ENCODE assay signal across 31 cellular contexts in genomic region chr15:31607656-31608055, GRCh38.
"Had no signal": no experiment of that assay in that cellular context is flagged by ENCODE, and none has a peak within 500 bp of the region (broad histone marks: within the 10 kb centered on the region; RNA-seq: fewer than 3 reads in every experiment).

No MANE protein-coding gene starts in this region.

- H3K4me1 Mint-ChIP-seq: activated CD4-positive, alpha-beta T cell treated with anti-CD3 and anti-CD28 coated beads for 36 hours; immature natural killer cell; stimulated activated effector memory CD8-positive, alpha-beta T cell treated with anti-CD3 and anti-CD28 coated beads, Interleukin-12 subunit alpha, Interleukin-12 subunit beta, amount 100 ng/mL, for 72 hours had no signal

- H3K4me1 ChIP-seq: adrenal gland, ascending aorta, prostate gland had no signal

- H3K9me3 Mint-ChIP-seq: stimulated activated effector memory CD8-positive, alpha-beta T cell treated with anti-CD3 and anti-CD28 coated beads, Interleukin-12 subunit alpha, Interleukin-12 subunit beta, amount 100 ng/mL, for 72 hours had no signal

- DNase-seq: activated CD4-positive, alpha-beta T cell treated with anti-CD3 and anti-CD28 coated beads for 36 hours; activated CD4-positive, alpha-beta T cell treated with anti-CD3 and anti-CD28 coated beads, Interleukin-2, amount 50 U/mL, for 4 hours; activated CD4-positive, CD25-positive, alpha-beta regulatory T cell; activated effector memory CD4-positive, alpha-beta T cell treated with Interleukin-2 at 50 U/mL for 16 hours; activated naive CD4-positive, alpha-beta T cell treated with Interleukin-2 at 50 U/mL for 16 hours; adrenal gland; heart left ventricle; hypothalamus; immature natural killer cell; kidney; left colon; midbrain; naive thymus-derived CD4-positive, alpha-beta T cell; ovary; retina; stimulated activated CD4-positive, alpha-beta T cell treated with anti-CD3 and anti-CD28 coated beads, Interleukin-12 subunit alpha, Interleukin-12 subunit beta, amount 100 ng/mL, for 4 hours; stimulated activated CD4-positive, alpha-beta T cell treated with anti-CD3 and anti-CD28 coated beads, Interleukin-4, amount 100 ng/mL, for 24 hours; substantia nigra; upper lobe of left lung had no signal

- H3K36me3 ChIP-seq: adrenal gland, ascending aorta, esophagus muscularis mucosa, heart left ventricle, ovary, prostate gland, upper lobe of left lung, vagina had no signal

- ATAC-seq: activated CD4-positive, alpha-beta T cell treated with anti-CD3 and anti-CD28 coated beads for 36 hours; foreskin keratinocyte; heart left ventricle; left colon; naive thymus-derived CD4-positive, alpha-beta T cell; sciatic nerve; stimulated activated effector memory CD8-positive, alpha-beta T cell treated with anti-CD3 and anti-CD28 coated beads, Interleukin-12 subunit alpha, Interleukin-12 subunit beta, amount 100 ng/mL, for 72 hours had no signal

- H3K4me3 ChIP-seq: adrenal gland, ascending aorta, coronary artery, esophagus muscularis mucosa, heart left ventricle, ovary, prostate gland, skin epidermis, upper lobe of left lung, vagina had no signal

- H3K27me3 ChIP-seq: adrenal gland, ascending aorta, esophagus muscularis mucosa, heart left ventricle, ovary, upper lobe of left lung, vagina had no signal

- H3K27ac Mint-ChIP-seq: activated CD4-positive, alpha-beta T cell treated with anti-CD3 and anti-CD28 coated beads for 36 hours; activated naive CD8-positive, alpha-beta T cell; brain; immature natural killer cell; naive thymus-derived CD4-positive, alpha-beta T cell; stimulated activated effector memory CD8-positive, alpha-beta T cell treated with anti-CD3 and anti-CD28 coated beads, Interleukin-12 subunit alpha, Interleukin-12 subunit beta, amount 100 ng/mL, for 72 hours had no signal

- H3K27ac ChIP-seq: adrenal gland, ascending aorta, coronary artery, esophagus muscularis mucosa, heart left ventricle, ovary, prostate gland, skin epidermis, upper lobe of left lung, vagina had no signal

- H3K36me3 Mint-ChIP-seq: activated naive CD8-positive, alpha-beta T cell; immature natural killer cell; naive thymus-derived CD4-positive, alpha-beta T cell; stimulated activated effector memory CD8-positive, alpha-beta T cell treated with anti-CD3 and anti-CD28 coated beads, Interleukin-12 subunit alpha, Interleukin-12 subunit beta, amount 100 ng/mL, for 72 hours had no signal

- H3K9me3 ChIP-seq: adrenal gland, ovary, prostate gland, vagina had no signal

- H3K4me3 Mint-ChIP-seq: activated CD4-positive, alpha-beta T cell treated with anti-CD3 and anti-CD28 coated beads for 36 hours; activated naive CD8-positive, alpha-beta T cell; brain; immature natural killer cell; naive thymus-derived CD4-positive, alpha-beta T cell; stimulated activated effector memory CD8-positive, alpha-beta T cell treated with anti-CD3 and anti-CD28 coated beads, Interleukin-12 subunit alpha, Interleukin-12 subunit beta, amount 100 ng/mL, for 72 hours; stimulated activated naive CD8-positive, alpha-beta T cell treated with anti-CD3 and anti-CD28 coated beads, Interleukin-15, Interleukin-2, amounts not matched to agents 100 ng/mL and 50 ng/mL, for 24 hours had no signal
